Comparison of ENCODE assay signal across 1 cellular context in the genomic region with DNA sequence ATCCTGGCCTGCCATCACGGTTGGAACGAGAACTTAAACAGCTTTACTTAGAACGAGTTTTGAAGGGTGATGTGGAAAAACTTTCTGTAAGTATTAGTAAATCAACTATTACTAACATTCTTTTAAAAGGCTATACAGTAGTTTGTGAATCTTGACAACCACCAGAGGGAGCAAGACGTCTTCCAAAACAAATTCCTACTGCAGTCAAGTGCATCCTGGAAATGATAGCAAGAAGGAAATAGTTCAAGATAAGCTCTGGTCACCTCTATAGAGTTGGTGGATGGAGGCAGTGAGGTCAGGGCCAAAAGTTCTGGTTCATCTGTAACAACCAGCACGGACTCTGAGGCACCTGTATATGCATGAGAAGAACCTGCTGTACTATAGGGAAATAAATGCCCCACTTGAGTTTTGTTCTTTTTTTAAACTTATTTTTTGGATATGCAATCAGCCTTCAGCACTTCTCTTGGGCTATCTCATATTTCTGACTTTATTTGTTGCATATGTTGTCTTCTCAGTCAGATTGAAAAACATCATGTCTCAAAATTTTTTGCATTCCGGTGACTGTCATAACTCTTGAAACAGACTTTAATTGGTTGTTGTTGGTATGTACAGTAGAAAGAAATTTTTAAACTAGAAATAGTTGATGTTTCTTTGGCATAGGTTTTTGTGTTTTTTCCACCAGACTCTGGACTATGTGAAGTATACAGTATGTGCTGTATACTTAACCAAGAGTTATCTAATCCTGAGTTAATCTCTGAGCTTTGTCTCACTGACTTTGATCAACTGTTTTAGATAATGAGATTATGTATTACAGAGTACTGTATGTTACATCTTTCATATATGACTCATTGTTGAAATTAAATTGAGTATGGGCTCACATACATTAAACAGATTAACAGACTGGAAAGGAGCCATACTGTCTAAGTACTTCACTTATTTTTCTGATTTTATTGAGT.
TF ChIP-seq lines count a peak whose summit lies in the region.

No MANE protein-coding gene starts in this region.

TF ChIP-seq in GM12878, 131 proteins besides CTCF, POLR2A, EP300 and RAD21:
- TF ChIP-seq SMC3 (IDR thresholded peaks at IDR 0.05; ENCODE audit: borderline replicate concordance, low read length) (peak; percentile 86), CHD2 (IDR thresholded peaks at IDR 0.05; ENCODE audit: borderline replicate concordance, low read depth, low read length) (no peak), MEF2A (IDR thresholded peaks at IDR 0.05; ENCODE audit: insufficient read depth, low read depth, low read length) (no peak), ZZZ3 (IDR thresholded peaks at IDR 0.05; ENCODE audit: control insufficient read depth, insufficient read length, low read depth) (no peak), SREBF1 (IDR thresholded peaks at IDR 0.05; ENCODE audit: low read length) (no peak), SMARCA5 (IDR thresholded peaks at IDR 0.05) (no peak), NR2C1 (IDR thresholded peaks at IDR 0.05) (no peak), SKIL (IDR thresholded peaks at IDR 0.05; ENCODE audit: low read depth, poor library complexity, severe bottlenecking) (peak; percentile 28), TCF12 (IDR thresholded peaks at IDR 0.05; ENCODE audit: low read depth, low read length) (no peak), MYC (IDR thresholded peaks at IDR 0.05; ENCODE audit: insufficient read depth, insufficient read length, insufficient replicate concordance, low read length, severe bottlenecking) (no peak), SUPT20H (IDR thresholded peaks at IDR 0.05; ENCODE audit: borderline replicate concordance, control insufficient read depth, low read depth, low read length) (no peak), ZNF207 (IDR thresholded peaks at IDR 0.05; ENCODE audit: borderline replicate concordance) (no peak)
- TF ChIP-seq, protein P1, sequence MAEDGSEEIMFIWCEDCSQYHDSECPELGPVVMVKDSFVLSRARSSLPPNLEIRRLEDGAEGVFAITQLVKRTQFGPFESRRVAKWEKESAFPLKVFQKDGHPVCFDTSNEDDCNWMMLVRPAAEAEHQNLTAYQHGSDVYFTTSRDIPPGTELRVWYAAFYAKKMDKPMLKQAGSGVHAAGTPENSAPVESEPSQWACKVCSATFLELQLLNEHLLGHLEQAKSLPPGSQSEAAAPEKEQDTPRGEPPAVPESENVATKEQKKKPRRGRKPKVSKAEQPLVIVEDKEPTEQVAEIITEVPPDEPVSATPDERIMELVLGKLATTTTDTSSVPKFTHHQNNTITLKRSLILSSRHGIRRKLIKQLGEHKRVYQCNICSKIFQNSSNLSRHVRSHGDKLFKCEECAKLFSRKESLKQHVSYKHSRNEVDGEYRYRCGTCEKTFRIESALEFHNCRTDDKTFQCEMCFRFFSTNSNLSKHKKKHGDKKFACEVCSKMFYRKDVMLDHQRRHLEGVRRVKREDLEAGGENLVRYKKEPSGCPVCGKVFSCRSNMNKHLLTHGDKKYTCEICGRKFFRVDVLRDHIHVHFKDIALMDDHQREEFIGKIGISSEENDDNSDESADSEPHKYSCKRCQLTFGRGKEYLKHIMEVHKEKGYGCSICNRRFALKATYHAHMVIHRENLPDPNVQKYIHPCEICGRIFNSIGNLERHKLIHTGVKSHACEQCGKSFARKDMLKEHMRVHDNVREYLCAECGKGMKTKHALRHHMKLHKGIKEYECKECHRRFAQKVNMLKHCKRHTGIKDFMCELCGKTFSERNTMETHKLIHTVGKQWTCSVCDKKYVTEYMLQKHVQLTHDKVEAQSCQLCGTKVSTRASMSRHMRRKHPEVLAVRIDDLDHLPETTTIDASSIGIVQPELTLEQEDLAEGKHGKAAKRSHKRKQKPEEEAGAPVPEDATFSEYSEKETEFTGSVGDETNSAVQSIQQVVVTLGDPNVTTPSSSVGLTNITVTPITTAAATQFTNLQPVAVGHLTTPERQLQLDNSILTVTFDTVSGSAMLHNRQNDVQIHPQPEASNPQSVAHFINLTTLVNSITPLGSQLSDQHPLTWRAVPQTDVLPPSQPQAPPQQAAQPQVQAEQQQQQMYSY (CRISPR knock-in tag; IDR thresholded peaks at IDR 0.05): no peak
